In genomic region chr12:1972856-1973317, GRCh38 we compare ENCODE assay signal across 14 cellular contexts. TPM values are rescaled to one million over a fixed set of nuclear protein-coding genes. Genes with fewer than 3 reads are reported as not detected.
DNase-seq lines count a peak whose midpoint lies in the region; ATAC-seq and TF ChIP-seq lines count a peak whose summit lies in the region.
"Had no signal": no experiment of that assay in that cellular context is flagged by ENCODE, and none has a peak within 500 bp of the region (broad histone marks: within the 10 kb centered on the region; RNA-seq: fewer than 3 reads in every experiment).

No MANE protein-coding gene starts in this region.

- BruUV-seq in PC-9 (replicated peaks; lab: Mats Ljungman, UMichigan) = no TSS peak

- ATAC-seq in GM21529 (IDR thresholded peaks at IDR 0.05; ENCODE audit: unreplicated experiment) = no peak

- H3K9me3 ChIP-seq in colonic mucosa (no peaks in the 10 kb centered on the region), skeletal muscle tissue (ENCODE audit: control insufficient read depth in 3 of 3, low read length in 3 of 3) (no peaks in the 10 kb centered on the region), PC-9 (ENCODE audit: insufficient read depth, low read depth) (no peaks in the 10 kb centered on the region)
- H3K9me3 ChIP-seq: SJCRH30 had no signal

- CTCF ChIA-PET in PC-9 (lab: Charles Lee) = no interaction called here

- POLR2A ChIA-PET in PC-9 (lab: Charles Lee; ENCODE audit: unreplicated experiment) = no interaction called here

- H3K27ac ChIP-seq in colonic mucosa (peak overlapping the region; percentile 45), layer of hippocampus (ENCODE audit: low read depth, low read length) (peak overlapping the region; percentile 27), skeletal muscle tissue (ENCODE audit: low read depth, low read length) (peak overlapping the region; percentile 23), PC-9 (no peak overlapping the region)
- H3K27ac ChIP-seq: SJCRH30 had no signal

- no peaks in the 10 kb centered on the region for H3K27me3 ChIP-seq in colonic mucosa
- no peaks in the 10 kb centered on the region for H3K27me3 ChIP-seq in layer of hippocampus (ENCODE audit: control insufficient read depth, insufficient read depth, low read length)
- no peaks in the 10 kb centered on the region for H3K27me3 ChIP-seq in skeletal muscle tissue (ENCODE audit: control insufficient read depth in 3 of 3, insufficient read depth in 3 of 3, low read length in 3 of 3)
- H3K27me3 ChIP-seq in PC-9 (ENCODE audit: insufficient read depth, low read depth) = no peaks in the 10 kb centered on the region
- H3K27me3 ChIP-seq: SJCRH30 had no signal

- H3K4me3 ChIP-seq in colonic mucosa = no peak overlapping the region
- H3K4me3 ChIP-seq in skeletal muscle tissue (ENCODE audit: low read length in 3 of 3) = no peak overlapping the region
- H3K4me3 ChIP-seq in PC-9 = no peak overlapping the region
- H3K4me3 ChIP-seq: SJCRH30 had no signal

- no peaks in the 10 kb centered on the region for H3K9me2 ChIP-seq in PC-9 (ENCODE audit: insufficient read depth)

- peak; percentile 22 for DNase-seq in ELR (ENCODE audit: low read depth)
- no peak for DNase-seq in colonic mucosa
- DNase-seq in NCI-H345 treated with DMSO at 0.1 percent for 48 hours (lab: John Stamatoyannopoulos, UW; ENCODE audit: unreplicated experiment) = no peak
- no peak for DNase-seq in stimulated activated naive CD4-positive, alpha-beta T cell (lab: John Stamatoyannopoulos, UW)
- no peak for DNase-seq in PC-9
- DNase-seq: activated CD8-positive, alpha-beta memory T cell treated with anti-CD3 and anti-CD28 coated beads for 24 hours; GOT3; NCI-H2029 treated with DMSO at 0.1 percent for 48 hours; stimulated activated CD4-positive, alpha-beta T cell treated with anti-CD3 and anti-CD28 coated beads, Interleukin-4, amount 100 ng/mL, for 1 hour had no signal

- no peak overlapping the region for H3K4me2 ChIP-seq in PC-9

- no peaks in the 10 kb centered on the region for H3K79me2 ChIP-seq in PC-9 (ENCODE audit: low read depth)

- TF ChIP-seq CTCF in colonic mucosa (IDR thresholded peaks at IDR 0.05) = no peak
- TF ChIP-seq CTCF in PC-9 (conservative IDR thresholded peaks at IDR 0.05) = no peak

- no peak overlapping the region for H2AFZ ChIP-seq in PC-9

- intact Hi-C loops in colonic mucosa (cut with DNase I) (no loop called here), PC-9 (cut with micrococcal nuclease; ENCODE audit: unreplicated experiment) (no loop called here)

- H3F3A ChIP-seq in PC-9 (ENCODE audit: insufficient read depth, low read depth) = no peaks in the 10 kb centered on the region

- H3K9ac ChIP-seq in colonic mucosa (ENCODE audit: low read depth in 2 of 2, low read length in 2 of 2) (no peak overlapping the region), skeletal muscle tissue (ENCODE audit: low read depth in 1 of 3, low read length in 3 of 3) (no peak overlapping the region)

- H3K4me1 ChIP-seq in colonic mucosa (no peaks in the 10 kb centered on the region), skeletal muscle tissue (ENCODE audit: control insufficient read depth in 3 of 3, insufficient read depth in 3 of 3, low read length in 3 of 3) (peaks cover 8 to 10% (median 10%) of the 10 kb centered on the region in 3 donors), PC-9 (replicated peaks; ENCODE audit: insufficient read depth) (no peaks in the 10 kb centered on the region)

- no peaks in the 10 kb centered on the region for H3K36me3 ChIP-seq in colonic mucosa
- no peaks in the 10 kb centered on the region for H3K36me3 ChIP-seq in skeletal muscle tissue (ENCODE audit: control insufficient read depth in 3 of 3, insufficient read depth in 3 of 3, low read length in 3 of 3)
- no peaks in the 10 kb centered on the region for H3K36me3 ChIP-seq in PC-9 (ENCODE audit: low read depth)
- H3K36me3 ChIP-seq: SJCRH30 had no signal

- H4K20me1 ChIP-seq in PC-9 (ENCODE audit: insufficient read depth) = no peaks in the 10 kb centered on the region

RNA-seq across cellular contexts. Expression of gene DCP1B, which starts 31.4 kb away (rescaled TPM):
- total RNA-seq in colonic mucosa (10 to 100 TPM in 1 of 2 donors, 1 to 10 TPM in 1; 9.6 to 10.8 TPM), skeletal muscle tissue (3.7 TPM), PC-9 (2021) (6.2 and 6.8 TPM in 2 replicates)

RNA-seq across cellular contexts. Expression of gene CACNA2D4, which starts 54.4 kb away (rescaled TPM):
- total RNA-seq in colonic mucosa (1 to 10 TPM; 3.3 to 3.7 TPM), skeletal muscle tissue (0.52 TPM), PC-9 (2021) (0.45 TPM in 1 of 2 replicates, not detected in the other)
- total RNA-seq: lung microvascular endothelial cell had no signal
